26 cellular contexts compared by ENCODE assay signal in genomic region chr4:99067617-99068016, GRCh38.
"Had no signal": no experiment of that assay in that cellular context is flagged by ENCODE, and none has a peak within 500 bp of the region (broad histone marks: within the 10 kb centered on the region; RNA-seq: fewer than 3 reads in every experiment).

No MANE protein-coding gene starts in this region.

- ATAC-seq: activated CD4-positive, CD25-positive, alpha-beta regulatory T cell treated with anti-CD3 and anti-CD28 coated beads, Interleukin-2, amount 50 U/mL, for 24 hours; activated CD8-positive, alpha-beta memory T cell treated with anti-CD3 and anti-CD28 coated beads, Interleukin-2, amount 10 ng/mL, durations not matched to agents 7 days and 5 days; gastroesophageal sphincter; left cardiac atrium; right cardiac atrium; stimulated activated naive CD8-positive, alpha-beta T cell treated with anti-CD3 and anti-CD28 coated beads, Interleukin-15, Interleukin-2, amounts not matched to agents 100 U/mL and 50 U/mL, for 24 hours had no signal

- DNase-seq: activated CD4-positive, alpha-beta memory T cell treated with anti-CD3 and anti-CD28 coated beads, Interleukin-2, amount 10 ng/mL, durations not matched to agents 7 days and 5 days; activated CD4-positive, alpha-beta T cell treated with anti-CD3 and anti-CD28 coated beads for 48 hours; activated CD8-positive, alpha-beta memory T cell treated with anti-CD3 and anti-CD28 coated beads, Interleukin-2, amount 10 ng/mL, durations not matched to agents 7 days and 5 days; activated gamma-delta T cell; activated naive CD4-positive, alpha-beta T cell treated with anti-CD3 and anti-CD28 coated beads, Interleukin-2, amount 10 ng/mL, durations not matched to agents 7 days and 5 days; amygdala; dorsolateral prefrontal cortex; effector memory CD4-positive, alpha-beta T cell; erythroblast; hippocampal formation; left cardiac atrium; posterior cingulate gyrus; right cardiac atrium; stimulated activated CD4-positive, alpha-beta T cell treated with anti-CD3 and anti-CD28 coated beads, Interleukin-12 subunit alpha, Interleukin-12 subunit beta, amount 100 ng/mL, for 4 hours; stimulated activated CD4-positive, alpha-beta T cell treated with anti-CD3 and anti-CD28 coated beads, Interleukin-4, amount 100 ng/mL, for 1 hour; stimulated activated naive CD8-positive, alpha-beta T cell treated with anti-CD3 and anti-CD28 coated beads, Interleukin-15, Interleukin-2, amounts not matched to agents 100 U/mL and 50 U/mL, for 24 hours; SW 1271; T1000; uterus; WERI-Rb-1 had no signal

- H3K4me3 Mint-ChIP-seq: activated CD4-positive, alpha-beta memory T cell treated with anti-CD3 and anti-CD28 coated beads, Interleukin-2, amount 10 ng/mL, durations not matched to agents 7 days and 5 days; activated CD8-positive, alpha-beta memory T cell treated with anti-CD3 and anti-CD28 coated beads, Interleukin-2, amount 10 ng/mL, durations not matched to agents 7 days and 5 days; activated naive CD4-positive, alpha-beta T cell treated with anti-CD3 and anti-CD28 coated beads, Interleukin-2, amount 10 ng/mL, durations not matched to agents 7 days and 5 days; central memory CD8-positive, alpha-beta T cell; nephron; T-helper 1 cell treated with Interleukin-12 subunit alpha and Interleukin-12 subunit beta and Interleukin-4 antibody, amounts not matched to agents 30 μg/mL and 1 μg/mL, for 36 hours; type B pancreatic cell had no signal

- H3K27ac Mint-ChIP-seq: activated CD4-positive, alpha-beta memory T cell treated with anti-CD3 and anti-CD28 coated beads, Interleukin-2, amount 10 ng/mL, durations not matched to agents 7 days and 5 days; activated CD8-positive, alpha-beta memory T cell treated with anti-CD3 and anti-CD28 coated beads, Interleukin-2, amount 10 ng/mL, durations not matched to agents 7 days and 5 days; nephron; T-helper 1 cell treated with Interleukin-12 subunit alpha and Interleukin-12 subunit beta and Interleukin-4 antibody, amounts not matched to agents 30 μg/mL and 1 μg/mL, for 36 hours; type B pancreatic cell had no signal

- H3K4me1 Mint-ChIP-seq: activated CD4-positive, alpha-beta memory T cell treated with anti-CD3 and anti-CD28 coated beads, Interleukin-2, amount 10 ng/mL, durations not matched to agents 7 days and 5 days; activated CD8-positive, alpha-beta memory T cell treated with anti-CD3 and anti-CD28 coated beads, Interleukin-2, amount 10 ng/mL, durations not matched to agents 7 days and 5 days; activated naive CD4-positive, alpha-beta T cell treated with anti-CD3 and anti-CD28 coated beads, Interleukin-2, amount 10 ng/mL, durations not matched to agents 7 days and 5 days; central memory CD8-positive, alpha-beta T cell; nephron had no signal

- H3K27me3 Mint-ChIP-seq: activated CD4-positive, alpha-beta memory T cell treated with anti-CD3 and anti-CD28 coated beads, Interleukin-2, amount 10 ng/mL, durations not matched to agents 7 days and 5 days; activated CD8-positive, alpha-beta memory T cell treated with anti-CD3 and anti-CD28 coated beads, Interleukin-2, amount 10 ng/mL, durations not matched to agents 7 days and 5 days; activated naive CD4-positive, alpha-beta T cell treated with anti-CD3 and anti-CD28 coated beads, Interleukin-2, amount 10 ng/mL, durations not matched to agents 7 days and 5 days; central memory CD8-positive, alpha-beta T cell; type B pancreatic cell had no signal

- H3K9me3 Mint-ChIP-seq: central memory CD8-positive, alpha-beta T cell; T-helper 1 cell treated with Interleukin-12 subunit alpha and Interleukin-12 subunit beta and Interleukin-4 antibody, amounts not matched to agents 30 μg/mL and 1 μg/mL, for 36 hours; type B pancreatic cell had no signal
